Comparison of ENCODE assay signal across 1 cellular context in the genomic region with DNA sequence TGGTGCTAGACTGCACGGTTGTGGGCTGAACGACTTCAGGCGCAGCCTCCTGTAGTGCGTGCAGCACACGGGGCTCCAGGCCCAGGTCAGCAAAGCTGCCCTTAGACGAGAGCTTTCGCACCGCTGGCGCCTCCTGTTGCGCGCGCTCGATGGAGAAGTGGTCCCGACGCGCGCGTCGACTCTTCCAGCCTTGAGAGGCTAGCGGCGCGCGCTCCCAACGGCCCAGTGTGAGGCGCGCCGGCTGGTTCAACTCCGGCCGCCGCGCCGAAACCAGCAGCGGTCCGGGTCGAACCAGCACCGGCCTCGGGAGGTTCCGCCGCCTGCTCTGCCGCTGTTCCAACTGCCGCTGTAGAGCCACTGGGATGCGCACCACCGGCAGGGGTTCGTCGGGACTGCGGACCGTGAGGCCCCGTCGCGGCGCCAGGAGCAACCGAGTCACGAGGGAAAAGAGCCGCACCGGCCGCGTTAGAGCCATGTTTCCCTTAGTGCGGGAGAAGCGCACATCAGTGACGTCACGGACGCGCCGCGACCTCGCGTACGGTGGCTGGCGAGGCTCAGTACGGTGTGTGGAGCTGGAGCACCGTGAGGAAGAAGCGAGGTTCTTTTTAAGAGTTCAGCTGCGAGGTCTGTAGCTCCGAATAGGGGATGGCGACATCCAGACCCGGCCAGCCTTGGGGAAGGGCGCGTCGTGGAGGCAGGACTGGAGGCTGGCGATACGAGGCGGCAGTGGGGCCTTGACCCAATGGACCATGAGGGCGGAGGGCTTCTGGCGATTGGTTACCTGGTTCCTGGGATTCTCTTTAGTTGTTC.
A peak's percentile ranks its signal among the peaks of the same experiment; 100 is the strongest.
TF ChIP-seq lines count a peak whose summit lies in the region.

DDX28 (minus strand) TSS at position 505 of the 810 bp plus-strand sequence; CDS start at position 475, 30 bp downstream.
DUS2 (plus strand) TSS at position 557 of the 810 bp plus-strand sequence. CDS start 14,740 bp downstream, outside the sequence.

TF ChIP-seq in WTC11, 78 proteins besides CTCF, POLR2A, EP300 and RAD21 (continued from another document and continues in another):
- TF ChIP-seq, protein P1, sequence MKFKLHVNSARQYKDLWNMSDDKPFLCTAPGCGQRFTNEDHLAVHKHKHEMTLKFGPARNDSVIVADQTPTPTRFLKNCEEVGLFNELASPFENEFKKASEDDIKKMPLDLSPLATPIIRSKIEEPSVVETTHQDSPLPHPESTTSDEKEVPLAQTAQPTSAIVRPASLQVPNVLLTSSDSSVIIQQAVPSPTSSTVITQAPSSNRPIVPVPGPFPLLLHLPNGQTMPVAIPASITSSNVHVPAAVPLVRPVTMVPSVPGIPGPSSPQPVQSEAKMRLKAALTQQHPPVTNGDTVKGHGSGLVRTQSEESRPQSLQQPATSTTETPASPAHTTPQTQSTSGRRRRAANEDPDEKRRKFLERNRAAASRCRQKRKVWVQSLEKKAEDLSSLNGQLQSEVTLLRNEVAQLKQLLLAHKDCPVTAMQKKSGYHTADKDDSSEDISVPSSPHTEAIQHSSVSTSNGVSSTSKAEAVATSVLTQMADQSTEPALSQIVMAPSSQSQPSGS (CRISPR knock-in tag; IDR thresholded peaks at IDR 0.05; ENCODE audit: borderline replicate concordance, low read depth), result 0 out of 2 replicates have a peak, but pooled peaks have one; percentile 51
- TF ChIP-seq ZNF416 (CRISPR knock-in tag; IDR thresholded peaks at IDR 0.05) (no peak), AR (CRISPR knock-in tag; IDR thresholded peaks at IDR 0.05) (no peak), CDX4 (CRISPR knock-in tag; IDR thresholded peaks at IDR 0.05; ENCODE audit: borderline replicate concordance) (no peak), HMGXB4 (CRISPR knock-in tag; IDR thresholded peaks at IDR 0.05) (peak; percentile 80; the same call in 1 of the 2 replicates), ZNF232 (CRISPR knock-in tag; IDR thresholded peaks at IDR 0.05) (peak; percentile 89; the same call in 1 of the 2 replicates), ESRRA (CRISPR knock-in tag; IDR thresholded peaks at IDR 0.05; ENCODE audit: borderline replicate concordance) (peak; percentile 86; the same call in 1 of the 2 replicates), TEAD1 (CRISPR knock-in tag; IDR thresholded peaks at IDR 0.05) (peak; percentile 79; the same call in 1 of the 2 replicates), ZNF671 (CRISPR knock-in tag; IDR thresholded peaks at IDR 0.05) (no peak), ZNF121 (CRISPR knock-in tag; IDR thresholded peaks at IDR 0.05) (peak; percentile 55; the same call in 1 of the 2 replicates), USF2 (CRISPR knock-in tag; IDR thresholded peaks at IDR 0.05) (peak; percentile 62), IRF1 (CRISPR knock-in tag; IDR thresholded peaks at IDR 0.05) (peak; percentile 84; the same call in 1 of the 2 replicates), JUN (CRISPR knock-in tag; IDR thresholded peaks at IDR 0.05) (peak; percentile 83; the same call in 1 of the 2 replicates), FOXP4 (CRISPR knock-in tag; IDR thresholded peaks at IDR 0.05) (peak; percentile 96), ZNF263 (CRISPR knock-in tag; IDR thresholded peaks at IDR 0.05; ENCODE audit: low read depth) (0 out of 2 replicates have a peak, but pooled peaks have one; percentile 37), ZNF396 (CRISPR knock-in tag; IDR thresholded peaks at IDR 0.05; ENCODE audit: borderline replicate concordance) (no peak), RELA (CRISPR knock-in tag; IDR thresholded peaks at IDR 0.05; ENCODE audit: borderline replicate concordance) (peak; percentile 92; the same call in 1 of the 2 replicates), E2F4 (CRISPR knock-in tag; IDR thresholded peaks at IDR 0.05; ENCODE audit: borderline replicate concordance, low read depth) (no peak; the same call in 1 of the 2 replicates), FOXJ3 (CRISPR knock-in tag; IDR thresholded peaks at IDR 0.05; ENCODE audit: borderline replicate concordance) (no peak), ZNF138 (CRISPR knock-in tag; conservative IDR thresholded peaks at IDR 0.05) (no peak), ZNF512 (CRISPR knock-in tag; IDR thresholded peaks at IDR 0.05; ENCODE audit: borderline replicate concordance) (no peak)
- TF ChIP-seq, protein P2, sequence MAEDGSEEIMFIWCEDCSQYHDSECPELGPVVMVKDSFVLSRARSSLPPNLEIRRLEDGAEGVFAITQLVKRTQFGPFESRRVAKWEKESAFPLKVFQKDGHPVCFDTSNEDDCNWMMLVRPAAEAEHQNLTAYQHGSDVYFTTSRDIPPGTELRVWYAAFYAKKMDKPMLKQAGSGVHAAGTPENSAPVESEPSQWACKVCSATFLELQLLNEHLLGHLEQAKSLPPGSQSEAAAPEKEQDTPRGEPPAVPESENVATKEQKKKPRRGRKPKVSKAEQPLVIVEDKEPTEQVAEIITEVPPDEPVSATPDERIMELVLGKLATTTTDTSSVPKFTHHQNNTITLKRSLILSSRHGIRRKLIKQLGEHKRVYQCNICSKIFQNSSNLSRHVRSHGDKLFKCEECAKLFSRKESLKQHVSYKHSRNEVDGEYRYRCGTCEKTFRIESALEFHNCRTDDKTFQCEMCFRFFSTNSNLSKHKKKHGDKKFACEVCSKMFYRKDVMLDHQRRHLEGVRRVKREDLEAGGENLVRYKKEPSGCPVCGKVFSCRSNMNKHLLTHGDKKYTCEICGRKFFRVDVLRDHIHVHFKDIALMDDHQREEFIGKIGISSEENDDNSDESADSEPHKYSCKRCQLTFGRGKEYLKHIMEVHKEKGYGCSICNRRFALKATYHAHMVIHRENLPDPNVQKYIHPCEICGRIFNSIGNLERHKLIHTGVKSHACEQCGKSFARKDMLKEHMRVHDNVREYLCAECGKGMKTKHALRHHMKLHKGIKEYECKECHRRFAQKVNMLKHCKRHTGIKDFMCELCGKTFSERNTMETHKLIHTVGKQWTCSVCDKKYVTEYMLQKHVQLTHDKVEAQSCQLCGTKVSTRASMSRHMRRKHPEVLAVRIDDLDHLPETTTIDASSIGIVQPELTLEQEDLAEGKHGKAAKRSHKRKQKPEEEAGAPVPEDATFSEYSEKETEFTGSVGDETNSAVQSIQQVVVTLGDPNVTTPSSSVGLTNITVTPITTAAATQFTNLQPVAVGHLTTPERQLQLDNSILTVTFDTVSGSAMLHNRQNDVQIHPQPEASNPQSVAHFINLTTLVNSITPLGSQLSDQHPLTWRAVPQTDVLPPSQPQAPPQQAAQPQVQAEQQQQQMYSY (CRISPR knock-in tag; IDR thresholded peaks at IDR 0.05), result peak; percentile 53
- TF ChIP-seq, protein P3, sequence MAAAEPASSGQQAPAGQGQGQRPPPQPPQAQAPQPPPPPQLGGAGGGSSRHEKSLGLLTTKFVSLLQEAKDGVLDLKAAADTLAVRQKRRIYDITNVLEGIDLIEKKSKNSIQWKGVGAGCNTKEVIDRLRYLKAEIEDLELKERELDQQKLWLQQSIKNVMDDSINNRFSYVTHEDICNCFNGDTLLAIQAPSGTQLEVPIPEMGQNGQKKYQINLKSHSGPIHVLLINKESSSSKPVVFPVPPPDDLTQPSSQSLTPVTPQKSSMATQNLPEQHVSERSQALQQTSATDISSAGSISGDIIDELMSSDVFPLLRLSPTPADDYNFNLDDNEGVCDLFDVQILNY (CRISPR knock-in tag; IDR thresholded peaks at IDR 0.05), result 0 out of 2 replicates have a peak, but pooled peaks have one; percentile 29
- TF ChIP-seq, protein P4, sequence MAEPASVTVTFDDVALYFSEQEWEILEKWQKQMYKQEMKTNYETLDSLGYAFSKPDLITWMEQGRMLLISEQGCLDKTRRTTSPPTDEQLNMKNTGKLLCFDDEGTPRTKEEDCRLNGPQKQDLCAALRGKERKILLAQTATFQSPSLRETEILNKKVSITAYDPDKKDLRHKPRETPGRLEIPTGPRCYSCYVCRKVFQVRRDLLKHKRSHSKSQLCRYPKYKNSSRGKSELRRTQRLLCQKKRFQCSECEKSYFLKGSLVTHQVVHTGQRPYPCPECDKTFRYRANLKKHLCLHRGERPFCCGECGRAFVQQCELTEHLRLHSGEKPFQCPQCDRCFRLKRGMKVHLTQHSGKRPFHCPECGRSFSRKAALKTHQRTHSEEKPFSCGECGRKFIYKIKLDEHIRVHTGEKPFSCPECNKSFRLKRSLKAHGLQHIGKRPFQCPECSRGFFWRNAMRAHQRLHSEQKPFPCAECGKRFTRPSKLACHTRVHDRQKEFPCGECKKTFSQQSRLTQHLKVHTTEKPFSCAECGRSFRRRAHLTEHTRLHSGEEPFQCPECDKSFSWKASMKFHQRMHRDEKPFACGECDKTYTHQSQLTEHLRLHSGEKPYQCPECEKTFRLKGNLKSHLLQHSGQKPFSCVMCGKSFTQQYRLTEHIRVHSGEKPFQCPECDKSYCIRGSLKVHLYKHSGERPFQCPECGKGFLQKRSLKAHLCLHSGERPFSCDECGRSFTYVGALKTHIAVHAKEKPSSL (CRISPR knock-in tag; conservative IDR thresholded peaks at IDR 0.05), result no peak
